Comparison of ENCODE assay signal across 19 cellular contexts in the genomic region with DNA sequence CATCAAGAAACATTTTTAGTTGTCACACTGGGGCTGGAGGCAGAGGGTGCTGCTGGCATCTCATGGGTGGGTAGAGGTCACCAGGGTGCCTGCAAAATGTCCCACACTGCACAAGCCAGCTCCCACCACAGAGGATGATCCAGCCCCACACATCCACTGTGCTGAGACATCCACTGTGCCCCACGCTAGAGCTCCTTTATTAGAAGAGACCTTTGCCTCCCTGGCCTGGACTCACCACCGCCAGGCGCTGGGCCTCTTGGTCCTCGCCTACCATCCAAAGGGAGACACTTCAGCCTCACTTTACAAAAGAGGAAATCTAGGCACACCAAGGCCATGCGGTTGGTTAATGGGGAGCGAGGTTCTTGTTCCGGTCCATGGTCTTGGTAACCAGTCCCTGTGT. TPM values are rescaled to one million over a fixed set of nuclear protein-coding genes. Genes with fewer than 3 reads are reported as not detected.
"Had no signal": no experiment of that assay in that cellular context is flagged by ENCODE, and none has a peak within 500 bp of the region (broad histone marks: within the 10 kb centered on the region; RNA-seq: fewer than 3 reads in every experiment).

No MANE protein-coding gene starts in this region.

- H3K4me3 ChIP-seq: left lung, neural progenitor cell, ovary, thyroid gland, uterus had no signal

- ATAC-seq: foreskin keratinocyte had no signal

- H3K4me1 ChIP-seq: foreskin keratinocyte, left lung, uterus had no signal

- H3K9ac ChIP-seq: neural progenitor cell had no signal

- H3K27ac ChIP-seq: foreskin keratinocyte, left lung, neural progenitor cell, ovary, thyroid gland, uterus, VCaP had no signal

- H3K4me2 ChIP-seq: neural progenitor cell had no signal

- FAIRE-seq: colon, keratinocyte had no signal

- H3K36me3 ChIP-seq: left lung, neural progenitor cell, ovary, thyroid gland, uterus had no signal

- DNase-seq: activated CD4-positive, alpha-beta T cell treated with anti-CD3 and anti-CD28 coated beads, Interleukin-2, amount 50 U/mL, for 4 hours; amygdala; central memory CD4-positive, alpha-beta T cell; foreskin keratinocyte; hypothalamus; ovary; stimulated activated naive CD4-positive, alpha-beta T cell; SW 1271; T-helper 2 cell; thyroid gland had no signal

- H3K27me3 ChIP-seq: ovary, thyroid gland, uterus had no signal

- H3K9me3 ChIP-seq: left lung, ovary, thyroid gland, uterus had no signal

- H2AFZ ChIP-seq: neural progenitor cell had no signal

RNA-seq across cellular contexts. Expression of a gene that starts 3.4 kb away (rescaled TPM):
- total RNA-seq: activated CD8-positive, alpha-beta memory T cell treated with anti-CD3 and anti-CD28 coated beads for 36 hours; activated naive CD8-positive, alpha-beta T cell treated with anti-CD3 and anti-CD28 coated beads for 36 hours; mononuclear cell had no signal
